ENCODE assay signal across 8 cellular contexts in the genomic region with DNA sequence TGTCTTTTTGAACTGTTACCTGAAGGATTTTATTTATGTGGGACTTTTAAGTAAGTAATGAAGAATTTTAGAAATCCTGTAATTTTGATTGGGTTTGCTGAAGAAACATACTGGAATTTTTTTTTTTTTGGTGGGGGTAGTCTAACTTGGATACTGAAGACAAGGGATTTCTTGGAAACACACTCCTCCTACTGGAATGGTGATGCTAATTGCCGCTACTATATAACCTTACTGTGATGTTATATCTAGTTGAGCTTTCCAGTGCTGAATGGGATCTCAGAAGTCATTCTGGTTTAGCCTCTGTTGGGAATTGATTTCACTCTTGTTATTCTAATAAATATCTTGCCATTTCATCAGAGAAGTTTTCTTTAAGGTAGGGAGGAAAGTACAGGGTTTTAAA. TPM values are rescaled to one million over a fixed set of nuclear protein-coding genes. Genes with fewer than 3 reads are reported as not detected.
DNase-seq lines count a peak whose midpoint lies in the region; ATAC-seq, FAIRE-seq and TF ChIP-seq lines count a peak whose summit lies in the region.

No MANE protein-coding gene starts in this region.

- WGBS in HepG2 (ENCODE audit: low lambda C conversion rate) = 88% methylated on average over 1 of the region's 1 CpG

- CTCF ChIA-PET in HepG2 (lab: Yijun Ruan, JAX; ENCODE audit: low intra/inter-chr PET ratio, low total read pairs) = interaction anchor here (1.3 kb wide), 1 partner anchor 75 kb away, joined by 3 read pairs; no protein-coding TSS in a partner anchor

- peak; percentile 15 for FAIRE-seq in HepG2 (lab: Jason Lieb, UNC)

- H3K79me2 ChIP-seq in HepG2 (ENCODE audit: insufficient read depth, low read length) = peaks cover 89% of the 10 kb centered on the region

- H4K20me1 ChIP-seq in HepG2 (ENCODE audit: insufficient read depth, low read length) = peaks cover 70% of the 10 kb centered on the region

- BruUV-seq in HepG2 (replicated peaks; lab: Mats Ljungman, UMichigan) = no TSS peak

- H3K27me3 ChIP-seq in colonic mucosa = no peaks in the 10 kb centered on the region
- no peaks in the 10 kb centered on the region for H3K27me3 ChIP-seq in HepG2 (ENCODE audit: control insufficient read depth in 1 of 2, insufficient read depth in 2 of 2, low read length in 2 of 2)

- TF ChIP-seq CTCF in LNCAP (IDR thresholded peaks at IDR 0.05) (peak; percentile 29; the same call in 1 of the 2 replicates), colonic mucosa (IDR thresholded peaks at IDR 0.05) (peak; percentile 13), HepG2 (CRISPR knock-in tag; IDR thresholded peaks at IDR 0.05) (peak; percentile 45; the same call in 1 of the 2 replicates)

- peak; percentile 68 for DNase-seq in COLO829 (ENCODE audit: low spot score)
- no peak for DNase-seq in colonic mucosa
- DNase-seq in HepG2 (ENCODE audit: low spot score) = no peak
- no peak for DNase-seq in C1 segment of cervical spinal cord (lab: John Stamatoyannopoulos, UW)
- DNase-seq in NCI-H2029 (lab: John Stamatoyannopoulos, UW) = no peak
- no peak for DNase-seq in stimulated activated CD4-positive, alpha-beta T cell treated with anti-CD3 and anti-CD28 coated beads, Interleukin-4, amount 100 ng/mL, for 4 hours

- TF ChIP-seq POLR2A in HepG2 (IDR thresholded peaks at IDR 0.05; ENCODE audit: insufficient read depth in 1 of 2, low read depth in 2 of 2, low read length in 2 of 2) = no peak

- intact Hi-C loops in colonic mucosa (cut with DNase I) (loop anchor here (5.0 kb wide), 1 partner anchor 221 kb away; no protein-coding TSS in a partner anchor), HepG2 (cut with micrococcal nuclease; ENCODE audit: unreplicated experiment) (loop anchor here (5.0 to 10.0 kb wide), 2 partner anchors 74 to 609 kb away; no protein-coding TSS in a partner anchor)

- H3K27ac ChIP-seq in colonic mucosa (no peak overlapping the region), HepG2 (ENCODE audit: extremely low read length, insufficient read depth, low read length) (no peak overlapping the region)

- TF ChIP-seq RAD21 in HepG2 (CRISPR knock-in tag; IDR thresholded peaks at IDR 0.05) = no peak

- H3K9ac ChIP-seq in colonic mucosa (ENCODE audit: low read depth in 2 of 2, low read length in 2 of 2) (no peak overlapping the region), HepG2 (ENCODE audit: insufficient read depth, low read depth, low read length) (no peak overlapping the region)

- H3K36me3 ChIP-seq in colonic mucosa = no peaks in the 10 kb centered on the region
- no peaks in the 10 kb centered on the region for H3K36me3 ChIP-seq in HepG2 (replicated peaks in 1 of 2; ENCODE audit: control insufficient read depth in 1 of 2, insufficient read depth in 2 of 2, low read length in 2 of 2)

- POLR2A ChIA-PET in HepG2 (lab: Yijun Ruan, JAX) = no interaction called here

- TF ChIP-seq EP300 in HepG2 (IDR thresholded peaks at IDR 0.05; ENCODE audit: low read depth in 2 of 2, low read length in 2 of 2) = no peak
- TF ChIP-seq EP300 in HepG2 (CRISPR knock-in tag; IDR thresholded peaks at IDR 0.05; ENCODE audit: borderline replicate concordance) = no peak

- H3K4me1 ChIP-seq in colonic mucosa (peaks cover 11% of the 10 kb centered on the region), HepG2 (ENCODE audit: insufficient read depth, low read length) (peaks cover 56% of the 10 kb centered on the region)

- no peak overlapping the region for H3K4me3 ChIP-seq in colonic mucosa
- no peak overlapping the region for H3K4me3 ChIP-seq in HepG2 (replicated peaks in 1 of 3; ENCODE audit: insufficient read depth in 1 of 3, low read depth in 2 of 3, low read length in 3 of 3)

- H3K9me3 ChIP-seq in colonic mucosa (no peaks in the 10 kb centered on the region), HepG2 (ENCODE audit: low read length) (no peaks in the 10 kb centered on the region)

- no peak overlapping the region for H2AFZ ChIP-seq in HepG2 (ENCODE audit: low read length)

- H3K4me2 ChIP-seq in HepG2 (ENCODE audit: low read depth, low read length) = no peak overlapping the region

- ATAC-seq in HepG2 (0 out of 3 replicates have a peak, but pooled peaks have one; percentile 44), HG02610 (IDR thresholded peaks at IDR 0.05; ENCODE audit: unreplicated experiment) (no peak)

- in situ Hi-C loops in HepG2 (cut with HindIII; ENCODE audit: extremely low pct_ligation_motif_present, low pct_unique_long_range_greater_than_20kb) = loop anchor here (5.0 kb wide), 1 partner anchor 221 kb away; no protein-coding TSS in a partner anchor

TF ChIP-seq in HepG2, 621 proteins besides CTCF, POLR2A, EP300 and RAD21:
- TF ChIP-seq, protein P1, sequence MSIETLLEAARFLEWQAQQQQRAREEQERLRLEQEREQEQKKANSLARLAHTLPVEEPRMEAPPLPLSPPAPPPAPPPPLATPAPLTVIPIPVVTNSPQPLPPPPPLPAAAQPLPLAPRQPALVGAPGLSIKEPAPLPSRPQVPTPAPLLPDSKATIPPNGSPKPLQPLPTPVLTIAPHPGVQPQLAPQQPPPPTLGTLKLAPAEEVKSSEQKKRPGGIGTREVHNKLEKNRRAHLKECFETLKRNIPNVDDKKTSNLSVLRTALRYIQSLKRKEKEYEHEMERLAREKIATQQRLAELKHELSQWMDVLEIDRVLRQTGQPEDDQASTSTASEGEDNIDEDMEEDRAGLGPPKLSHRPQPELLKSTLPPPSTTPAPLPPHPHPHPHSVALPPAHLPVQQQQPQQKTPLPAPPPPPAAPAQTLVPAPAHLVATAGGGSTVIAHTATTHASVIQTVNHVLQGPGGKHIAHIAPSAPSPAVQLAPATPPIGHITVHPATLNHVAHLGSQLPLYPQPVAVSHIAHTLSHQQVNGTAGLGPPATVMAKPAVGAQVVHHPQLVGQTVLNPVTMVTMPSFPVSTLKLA (IDR thresholded peaks at IDR 0.05) = no peak
- TF ChIP-seq STAG1 (CRISPR knock-in tag; IDR thresholded peaks at IDR 0.05) (peak; percentile 38), SMC3 (IDR thresholded peaks at IDR 0.05; ENCODE audit: low read length) (peak; percentile 32; the same call in 1 of the 2 replicates)

RNA-seq across cellular contexts. Expression of a gene that starts 8.4 kb away (rescaled TPM):
- 10 to 100 TPM; 62.4 to 78.2 TPM for total RNA-seq in colonic mucosa
- total RNA-seq in HepG2 (2016; rRNA removed; fragmentation: Illumina TruSeq; extraction: Trizol) = 22.0 and 26.5 TPM in 2 replicates
- 6.9 and 7.3 TPM in 2 replicates for total RNA-seq in HepG2 (2016; cell fraction: cytosol; rRNA removed; fragmentation: Illumina TruSeq; extraction: Trizol; ENCODE audit: low read depth)
- total RNA-seq in HepG2 (2016; cell fraction: insoluble cytoplasmic fraction; rRNA removed; fragmentation: Illumina TruSeq; extraction: Trizol) = 21.8 and 25.0 TPM in 2 replicates
- total RNA-seq in HepG2 (2016; cell fraction: membrane; rRNA removed; fragmentation: Illumina TruSeq; extraction: Trizol) = 22.7 and 24.3 TPM in 2 replicates
- total RNA-seq in HepG2 (2016; cell fraction: nucleus; rRNA removed; fragmentation: Illumina TruSeq; extraction: Trizol) = 15.8 and 16.6 TPM in 2 replicates
- polyA plus RNA-seq in HepG2 (2011; rRNA removed) = 27.5 and 31.4 TPM in 2 replicates
- 14.2 and 20.6 TPM in 2 replicates for polyA plus RNA-seq in HepG2 (2011; cell fraction: cytosol; rRNA removed)
- polyA plus RNA-seq in HepG2 (2011; cell fraction: nucleus; rRNA removed) = 13.4 and 15.4 TPM in 2 replicates
- 20.6 and 22.6 TPM in 2 replicates for polyA plus RNA-seq in HepG2 (2012)
- 5.8 and 6.4 TPM in 2 replicates for polyA plus RNA-seq in HepG2 (2016; cell fraction: cytosol; fragmentation: Illumina TruSeq; extraction: Trizol; ENCODE audit: low read depth)
- polyA plus RNA-seq in HepG2 (2016; cell fraction: insoluble cytoplasmic fraction; fragmentation: Illumina TruSeq; extraction: Trizol; ENCODE audit: low read depth) = 27.2 and 28.9 TPM in 2 replicates
- 18.6 and 19.6 TPM in 2 replicates for polyA plus RNA-seq in HepG2 (2016; cell fraction: membrane; fragmentation: Illumina TruSeq; extraction: Trizol; ENCODE audit: low read depth)
- 19.9 and 22.9 TPM in 2 replicates for polyA plus RNA-seq in HepG2 (2016; cell fraction: nucleus; fragmentation: Illumina TruSeq; extraction: Trizol; ENCODE audit: insufficient read depth, low read depth)
- 10.8 and 12.7 TPM in 2 replicates for polyA minus RNA-seq in HepG2 (2011; rRNA and poly(A)+ RNA removed; ENCODE audit: low replicate concordance)
- 16.4 and 21.3 TPM in 2 replicates for polyA minus RNA-seq in HepG2 (2011; cell fraction: cytosol; rRNA and poly(A)+ RNA removed)
- polyA minus RNA-seq in HepG2 (2011; cell fraction: nucleus; rRNA and poly(A)+ RNA removed) = 21.4 and 23.7 TPM in 2 replicates
